Comparison of ENCODE assay signal across 7 cellular contexts in genomic region chr9:30107134-30107533, GRCh38.
DNase-seq lines count a peak whose midpoint lies in the region; ATAC-seq, FAIRE-seq and TF ChIP-seq lines count a peak whose summit lies in the region.
"Not testable (repeated sequence)": the region's sequence is repeated elsewhere in the genome, so short reads cannot be mapped to it uniquely, and the experiment has no call there.

No MANE protein-coding gene starts in this region.

- not testable (repeated sequence) for H3F3A ChIP-seq in PC-9 (ENCODE audit: insufficient read depth, low read depth)

- not testable (repeated sequence) for TF ChIP-seq CTCF in Caco-2 (IDR thresholded peaks at IDR 0.05; ENCODE audit: insufficient read depth in 1 of 2, low read depth in 1 of 2, low read length in 1 of 2, severe bottlenecking in 1 of 2, unreplicated experiment in 1 of 2); PC-9 (conservative IDR thresholded peaks at IDR 0.05); HepG2 (CRISPR knock-in tag; IDR thresholded peaks at IDR 0.05); mucosa of descending colon (IDR thresholded peaks at IDR 0.05); transverse colon (IDR thresholded peaks at IDR 0.05)

- not testable (repeated sequence) for H3K4me3 Mint-ChIP-seq in Caco-2 (ENCODE audit: unreplicated experiment)

- not testable (repeated sequence) for H3K36me3 Mint-ChIP-seq in Caco-2 (ENCODE audit: insufficient read depth, unreplicated experiment)

- POLR2A ChIA-PET in Caco-2 (lab: Charles Lee); PC-9 (lab: Charles Lee; ENCODE audit: unreplicated experiment); HepG2 (lab: Yijun Ruan, JAX): not testable (repeated sequence)

- TF ChIP-seq RAD21 in HepG2 (CRISPR knock-in tag; IDR thresholded peaks at IDR 0.05): not testable (repeated sequence)

- TF ChIP-seq EP300 in HepG2 (IDR thresholded peaks at IDR 0.05; ENCODE audit: low read depth in 2 of 2, low read length in 2 of 2); HepG2 (CRISPR knock-in tag; IDR thresholded peaks at IDR 0.05; ENCODE audit: borderline replicate concordance); transverse colon (IDR thresholded peaks at IDR 0.05; ENCODE audit: low read depth): not testable (repeated sequence)

- not testable (repeated sequence) for H3K9me3 Mint-ChIP-seq in Caco-2 (ENCODE audit: unreplicated experiment)

- CTCF ChIA-PET in Caco-2 (lab: Charles Lee); PC-9 (lab: Charles Lee); HepG2 (lab: Yijun Ruan, JAX; ENCODE audit: low intra/inter-chr PET ratio, low total read pairs): not testable (repeated sequence)

- not testable (repeated sequence) for H3K27ac ChIP-seq in PC-9; HepG2 (ENCODE audit: extremely low read length, insufficient read depth, low read length); transverse colon

- not testable (repeated sequence) for H3K27me3 Mint-ChIP-seq in Caco-2 (ENCODE audit: insufficient read depth, unreplicated experiment)

- H3K9me2 ChIP-seq in PC-9 (ENCODE audit: insufficient read depth): not testable (repeated sequence)

- H3K9me3 ChIP-seq in Caco-2; PC-9 (ENCODE audit: insufficient read depth, low read depth); HepG2 (ENCODE audit: low read length); mucosa of descending colon; transverse colon: not testable (repeated sequence)

- H3K4me1 Mint-ChIP-seq in Caco-2 (ENCODE audit: low read depth, unreplicated experiment): not testable (repeated sequence)

- not testable (repeated sequence) for H3K9ac ChIP-seq in HepG2 (ENCODE audit: insufficient read depth, low read depth, low read length)

- DNase-seq in Caco-2 (peak; percentile 10 to 50), DMS53 (lab: John Stamatoyannopoulos, UW) (peak; percentile 40), NCI-H69 (lab: John Stamatoyannopoulos, UW) (peak; percentile 7), PC-9 (peak in 1 of 2 experiments; percentile 0), mucosa of descending colon (peak in 2 of 3 donors; percentile 7 to 30), transverse colon (peak; percentile 8)
- DNase-seq in HepG2 (ENCODE audit: low spot score): not testable (repeated sequence)

- not testable (repeated sequence) for H3K4me1 ChIP-seq in Caco-2; PC-9 (replicated peaks; ENCODE audit: insufficient read depth); HepG2 (ENCODE audit: insufficient read depth, low read length); mucosa of descending colon (ENCODE audit: low read depth); transverse colon

- WGBS in HepG2 (ENCODE audit: low lambda C conversion rate): 60% methylated on average over 3 of the region's 8 CpGs
- 82% methylated on average over 8 of the region's 8 CpGs; no CpG with 5 or more reads in 1 of the 2 donors for WGBS in transverse colon (ENCODE audit: low coverage in 1 of 2), 2 donors

- H2AFZ ChIP-seq in PC-9; HepG2 (ENCODE audit: low read length): not testable (repeated sequence)

- FAIRE-seq in HepG2 (lab: Jason Lieb, UNC): not testable (repeated sequence)

- not testable (repeated sequence) for H3K27ac Mint-ChIP-seq in Caco-2 (ENCODE audit: unreplicated experiment)

- BruUV-seq in Caco-2 (replicated peaks; lab: Mats Ljungman, UMichigan); PC-9 (replicated peaks; lab: Mats Ljungman, UMichigan); HepG2 (replicated peaks; lab: Mats Ljungman, UMichigan): not testable (repeated sequence)

- H3K4me2 ChIP-seq in PC-9: 0 out of 2 replicates have a peak overlapping the region, but pooled peaks have one; percentile 28
- H3K4me2 ChIP-seq in HepG2 (ENCODE audit: low read depth, low read length): not testable (repeated sequence)

- not testable (repeated sequence) for TF ChIP-seq POLR2A in HepG2 (IDR thresholded peaks at IDR 0.05; ENCODE audit: insufficient read depth in 1 of 2, low read depth in 2 of 2, low read length in 2 of 2); transverse colon (IDR thresholded peaks at IDR 0.05)

- in situ Hi-C loops in HepG2 (cut with HindIII; ENCODE audit: extremely low pct_ligation_motif_present, low pct_unique_long_range_greater_than_20kb); transverse colon (cut with MboI; ENCODE audit: low pct_ligation_motif_present in 1 of 4, low pct_unique_long_range_greater_than_20kb in 1 of 4, low sequenced_read_pairs in 3 of 4): not testable (repeated sequence)

- H4K20me1 ChIP-seq in PC-9 (ENCODE audit: insufficient read depth); HepG2 (ENCODE audit: insufficient read depth, low read length): not testable (repeated sequence)

- not testable (repeated sequence) for H3K27me3 ChIP-seq in Caco-2 (replicated peaks; ENCODE audit: control insufficient read depth, insufficient read depth, low read length); PC-9 (ENCODE audit: insufficient read depth, low read depth); HepG2 (ENCODE audit: control insufficient read depth in 1 of 2, insufficient read depth in 2 of 2, low read length in 2 of 2); transverse colon

- H3K4me3 ChIP-seq in Caco-2 (ENCODE audit: low read depth, low read length); PC-9; HepG2 (replicated peaks in 1 of 3; ENCODE audit: insufficient read depth in 1 of 3, low read depth in 2 of 3, low read length in 3 of 3); mucosa of descending colon; transverse colon: not testable (repeated sequence)

- not testable (repeated sequence) for ATAC-seq in HepG2, mucosa of descending colon

- intact Hi-C loops in Caco-2 (cut with micrococcal nuclease; ENCODE audit: unreplicated experiment); PC-9 (cut with micrococcal nuclease; ENCODE audit: unreplicated experiment); HepG2 (cut with micrococcal nuclease; ENCODE audit: unreplicated experiment); mucosa of descending colon (cut with DNase I, micrococcal nuclease); transverse colon (cut with DNase I; ENCODE audit: low total_unique reads): not testable (repeated sequence)

- H3K36me3 ChIP-seq in Caco-2 (ENCODE audit: control insufficient read depth, insufficient read depth, low read length); PC-9 (ENCODE audit: low read depth); HepG2 (replicated peaks in 1 of 2; ENCODE audit: control insufficient read depth in 1 of 2, insufficient read depth in 2 of 2, low read length in 2 of 2); mucosa of descending colon (ENCODE audit: low read depth); transverse colon: not testable (repeated sequence)

- not testable (repeated sequence) for H3K79me2 ChIP-seq in PC-9 (ENCODE audit: low read depth); HepG2 (ENCODE audit: insufficient read depth, low read length)

TF ChIP-seq in HepG2, 621 proteins besides CTCF, POLR2A, EP300 and RAD21:
- TF ChIP-seq ZNF281 (CRISPR knock-in tag; IDR thresholded peaks at IDR 0.05; ENCODE audit: borderline replicate concordance): peak; percentile 64; the same call in 1 of the 2 replicates
- not testable (repeated sequence) for TF ChIP-seq FOXA1 (IDR thresholded peaks at IDR 0.05)
- TF ChIP-seq FOXA1 (CRISPR knock-in tag; IDR thresholded peaks at IDR 0.05): peak; percentile 31; the same call in 1 of the 2 replicates
